9 cellular contexts compared by ENCODE assay signal in genomic region chr15:96326551-96327154, GRCh38. TPM values are rescaled to one million over a fixed set of nuclear protein-coding genes. Genes with fewer than 3 reads are reported as not detected.
DNase-seq lines count a peak whose midpoint lies in the region; ATAC-seq, FAIRE-seq and TF ChIP-seq lines count a peak whose summit lies in the region.
"Had no signal": no experiment of that assay in that cellular context is flagged by ENCODE, and none has a peak within 500 bp of the region (broad histone marks: within the 10 kb centered on the region; RNA-seq: fewer than 3 reads in every experiment).

No MANE protein-coding gene starts in this region.

- no peaks in the 10 kb centered on the region for H3K9me3 Mint-ChIP-seq in WTC11

- H3K27ac ChIP-seq in A549 (peak overlapping the region; percentile 75 to 81), testis (peak overlapping the region; percentile 91 to 93)

- TF ChIP-seq CTCF in A549 (IDR thresholded peaks at IDR 0.05) = no peak
- no peak for TF ChIP-seq CTCF in WTC11 (IDR thresholded peaks at IDR 0.05)
- TF ChIP-seq CTCF in testis (IDR thresholded peaks at IDR 0.05) = no peak

- POLR2A ChIA-PET in A549 (lab: Yijun Ruan, JAX) (interaction anchor here (0.7 to 6.5 kb wide), 4 partner anchors 10 to 60 kb away, joined by 3 to 113 read pairs (median 4); no protein-coding TSS in a partner anchor), WTC11 (lab: Charles Lee) (interaction anchor here (0.7 to 1.3 kb wide), 3 partner anchors 9 to 33 kb away, joined by 3 to 7 read pairs (median 4); no protein-coding TSS in a partner anchor)

- intact Hi-C loops in testis (cut with DNase I; ENCODE audit: low total_unique reads) = no loop called here

- peaks cover 67% of the 10 kb centered on the region for H3K4me1 Mint-ChIP-seq in WTC11

- H3K27me3 Mint-ChIP-seq in WTC11 (ENCODE audit: low read depth) = peaks cover 97% of the 10 kb centered on the region

- H3K36me3 ChIP-seq in testis (ENCODE audit: low read depth, missing control alignments) = no peaks in the 10 kb centered on the region

- no peak for TF ChIP-seq RAD21 in A549 (conservative IDR thresholded peaks at IDR 0.05 in 1 of 2, IDR thresholded peaks at IDR 0.05 in 1 of 2)

- DNase-seq in A549 (ENCODE audit: low read depth in 1 of 2, low spot score in 1 of 2) (peak in 1 of 2 experiments; percentile 51), HT1080 (ENCODE audit: low read depth) (peak; percentile 53), WTC11 (ENCODE audit: low spot score) (peak; percentile 60), testis (no peak), COLO829 (ENCODE audit: low spot score) (no peak)
- DNase-seq in stimulated activated CD4-positive, alpha-beta T cell treated with anti-CD3 and anti-CD28 coated beads, Interleukin-2, amount 100 ng/mL, for 48 hours = no peak

- FAIRE-seq in A549 (lab: Jason Lieb, UNC) = no peak
- FAIRE-seq: colon had no signal

- H3K27ac Mint-ChIP-seq in WTC11 = no peak overlapping the region

- TF ChIP-seq POLR2A in A549 (IDR thresholded peaks at IDR 0.05; ENCODE audit: low read length) (no peak), testis (IDR thresholded peaks at IDR 0.05) (no peak)

- H3K27me3 ChIP-seq in testis = no peaks in the 10 kb centered on the region

- peak overlapping the region; percentile 81 for H3K4me3 Mint-ChIP-seq in WTC11

- H3K36me3 Mint-ChIP-seq in WTC11 = no peaks in the 10 kb centered on the region

- CTCF ChIA-PET in A549 (lab: Yijun Ruan, JAX) (interaction anchor here (0.5 to 7.5 kb wide), 61 partner anchors 9 to 1981 kb away, joined by 3 to 280 read pairs (median 4); no protein-coding TSS in a partner anchor), WTC11 (lab: Charles Lee) (interaction anchor here (0.5 to 3.7 kb wide), 34 partner anchors 11 to 1429 kb away, joined by 3 to 76 read pairs (median 4); no protein-coding TSS in a partner anchor)

- H3K4me1 ChIP-seq in A549 (peaks cover 29% of the 10 kb centered on the region), testis (peaks cover 4% of the 10 kb centered on the region)

- under 1% methylated on average over 32 of the region's 32 CpGs for WGBS in A549 (ENCODE audit: missing lambda C conversion rate)
- WGBS in testis, 2 donors = 0 to 1% methylated on average over 30 to 32 of the region's 32 CpGs

- H3K4me3 ChIP-seq in A549 = peak overlapping the region; percentile 66
- peak overlapping the region; percentile 42; the same call in 1 of the 2 replicates for H3K4me3 ChIP-seq in iPS-18c (ENCODE audit: insufficient read depth, low read depth, low read length)
- peak overlapping the region; percentile 69 to 73 for H3K4me3 ChIP-seq in testis

- H3K4me2 ChIP-seq in A549 = peak overlapping the region; percentile 83

- peak; percentile 13 to 64; a peak in 5 of 6 replicates for ATAC-seq in A549
- ATAC-seq in WTC11 = no peak
- ATAC-seq in GM18873 (IDR thresholded peaks at IDR 0.05; ENCODE audit: low FRiP score, unreplicated experiment) = no peak

- H3K9me3 ChIP-seq in A549 (no peaks in the 10 kb centered on the region), iPS-18c (ENCODE audit: control insufficient read depth, insufficient read depth, low read length) (no peaks in the 10 kb centered on the region), testis (no peaks in the 10 kb centered on the region)

- no peak for TF ChIP-seq EP300 in A549 (IDR thresholded peaks at IDR 0.05)

TF ChIP-seq in A549, 52 proteins besides CTCF, POLR2A, EP300 and RAD21:
- TF ChIP-seq ZFP36 (IDR thresholded peaks at IDR 0.05; ENCODE audit: borderline replicate concordance, partially characterized antibody) (peak; percentile 4), EHF (CRISPR knock-in tag; IDR thresholded peaks at IDR 0.05) (no peak), CHD4 (IDR thresholded peaks at IDR 0.05; ENCODE audit: borderline replicate concordance) (0 out of 2 replicates have a peak, but pooled peaks have one; percentile 59), CEBPB (IDR thresholded peaks at IDR 0.05) (peak; percentile 37 to 55; a peak in 2 of 4 replicates), MAZ (IDR thresholded peaks at IDR 0.05; ENCODE audit: borderline replicate concordance, low read depth, low read length) (no peak), HDAC2 (IDR thresholded peaks at IDR 0.05) (0 out of 2 replicates have a peak, but pooled peaks have one; percentile 8)

TF ChIP-seq in WTC11, 78 proteins besides CTCF, POLR2A, EP300 and RAD21 (continues in another document):
- no peak for TF ChIP-seq SMAD4 (CRISPR knock-in tag; IDR thresholded peaks at IDR 0.05)
- no peak for TF ChIP-seq ATF1 (CRISPR knock-in tag; IDR thresholded peaks at IDR 0.05)
- no peak for TF ChIP-seq ARID4B (CRISPR knock-in tag; IDR thresholded peaks at IDR 0.05; ENCODE audit: borderline replicate concordance)
- no peak for TF ChIP-seq ZNF532 (CRISPR knock-in tag; IDR thresholded peaks at IDR 0.05; ENCODE audit: borderline replicate concordance)
- TF ChIP-seq RELA (CRISPR knock-in tag; IDR thresholded peaks at IDR 0.05; ENCODE audit: borderline replicate concordance) = no peak
- TF ChIP-seq NFYB (CRISPR knock-in tag; conservative IDR thresholded peaks at IDR 0.05; ENCODE audit: low read depth) = no peak
- no peak for TF ChIP-seq ZNF121 (CRISPR knock-in tag; IDR thresholded peaks at IDR 0.05)
- TF ChIP-seq FOXP1 (CRISPR knock-in tag; IDR thresholded peaks at IDR 0.05; ENCODE audit: borderline replicate concordance) = no peak
- TF ChIP-seq TEAD4 (CRISPR knock-in tag; IDR thresholded peaks at IDR 0.05) = no peak
- no peak for TF ChIP-seq ZNF423 (CRISPR knock-in tag; IDR thresholded peaks at IDR 0.05)

RNA-seq across cellular contexts. Expression of gene NR2F2, which starts 3.8 kb away (rescaled TPM):
- 11.8 and 14.4 TPM in 2 replicates for polyA plus RNA-seq in A549 (2011; rRNA removed)
- polyA plus RNA-seq in A549 (2012; cell fraction: cytosol; rRNA removed) = 14.2 and 17.8 TPM in 2 replicates
- 10.9 and 18.7 TPM in 2 replicates for polyA plus RNA-seq in A549 (2012; cell fraction: nucleus; rRNA removed)
- 14.4 to 15.7 TPM (median 15.3 TPM) in 3 replicates for polyA plus RNA-seq in A549 (2017; fragmentation: RNase III; extraction: RNeasy Plus Mini Kit Qiagen cat#74134 plus additional on column Dnase treatment)
- polyA minus RNA-seq in A549 (2011; rRNA and poly(A)+ RNA removed) = 5.7 and 14.9 TPM in 2 replicates
- total RNA-seq in HT1080 (2014; rRNA removed; shearing (Covaris generic)) = 11.4 and 27.9 TPM in 2 replicates
- polyA plus RNA-seq in HT1080 (2015; cell fraction: cytosol; rRNA removed) = 50.5 and 59.0 TPM in 2 replicates
- polyA plus RNA-seq in HT1080 (2015; cell fraction: nucleus; rRNA removed) = 54.7 and 54.8 TPM in 2 replicates
- total RNA-seq in WTC11 (2021) = 0.27 to 0.57 TPM (median 0.55 TPM) in 3 replicates
- total RNA-seq in testis = 10 to 100 TPM; 31.2 to 38.2 TPM
- polyA plus RNA-seq in testis (ENCODE audit: insufficient read depth, low read depth, low replicate concordance) = 42.9 TPM

Comparison
In these comparisons a context has a peak if more than half of its experiments do, and no peak if none do; other contexts are left out.
1. ATAC-seq: peak in A549 (2 of 2); none in WTC11 (single experiment) and GM18873 (single experiment).
2. DNase-seq: peak in HT1080 (single experiment) and WTC11 (single experiment); none in testis (single experiment), COLO829 (single experiment) and stimulated activated CD4-positive, alpha-beta T cell treated with anti-CD3 and anti-CD28 coated beads, Interleukin-2, amount 100 ng/mL, for 48 hours (0 of 2).
3. Peak in every context shown above with its lines, with median percentiles within 50 percentile points of each other: H3K4me3 ChIP-seq.